Comparison of ENCODE assay signal across 9 cellular contexts in genomic region chr12:52975820-52976573, GRCh38. TPM values are rescaled to one million over a fixed set of nuclear protein-coding genes. Genes with fewer than 3 reads are reported as not detected.
DNase-seq lines count a peak whose midpoint lies in the region; ATAC-seq and TF ChIP-seq lines count a peak whose summit lies in the region.
"Had no signal": no experiment of that assay in that cellular context is flagged by ENCODE, and none has a peak within 500 bp of the region (broad histone marks: within the 10 kb centered on the region; RNA-seq: fewer than 3 reads in every experiment).

No MANE protein-coding gene starts in this region.

- intact Hi-C loops in mammary epithelial cell (cut with micrococcal nuclease), result loop anchor here (1.0 kb wide), 2 partner anchors 71 to 91 kb away; partner anchors contain the start of gene KRT8

- peak overlapping the region; percentile 86 for H3K4ac ChIP-seq in mesendoderm (ENCODE audit: low read depth, low read length)

- peak overlapping the region; percentile 97 for H3K23ac ChIP-seq in mesendoderm (ENCODE audit: low read length)

- no TSS peak for BruUV-seq in mammary epithelial cell (replicated peaks; lab: Mats Ljungman, UMichigan)

- ATAC-seq in HG03354 (IDR thresholded peaks at IDR 0.05; ENCODE audit: poor library complexity, severe bottlenecking, unreplicated experiment) (no peak), omental fat pad (ENCODE audit: low FRiP score) (no peak)
- ATAC-seq: stimulated activated naive B cell treated with anti-CD40 and anti-IgM and Interleukin-4, amounts not matched to agents 10 μg/mL and 1 μg/mL and 100 μg/mL, for 72 hours had no signal

- H3K27me3 ChIP-seq in mammary epithelial cell (ENCODE audit: insufficient read depth, low read length) (no peaks in the 10 kb centered on the region), mesendoderm (ENCODE audit: insufficient read depth, low read length, poor library complexity) (no peaks in the 10 kb centered on the region)

- no peaks in the 10 kb centered on the region for H4K20me1 ChIP-seq in mammary epithelial cell (ENCODE audit: insufficient read depth, low read length)

- H3K79me1 ChIP-seq in mesendoderm (ENCODE audit: low read length), result no peaks in the 10 kb centered on the region

- no peak overlapping the region for H2BK15ac ChIP-seq in mesendoderm (replicated peaks; ENCODE audit: low read depth)

- no peaks in the 10 kb centered on the region for H3K36me3 ChIP-seq in mammary epithelial cell (ENCODE audit: insufficient read depth, low read length)
- no peaks in the 10 kb centered on the region for H3K36me3 ChIP-seq in mesendoderm (ENCODE audit: control insufficient read depth, insufficient read depth, low read length)

- H3K18ac ChIP-seq in mesendoderm (ENCODE audit: low read length), result peak overlapping the region; percentile 57

- dilution Hi-C loops in mammary epithelial cell (cut with HindIII; ENCODE audit: low sequenced_read_pairs), result loop anchor here (25.0 kb wide), 1 partner anchor 589 kb away; the partner anchor contains the start of gene KRT84

- no peak overlapping the region for H2AFZ ChIP-seq in mammary epithelial cell (ENCODE audit: low read depth, low read length)

- H2BK120ac ChIP-seq in mesendoderm (ENCODE audit: low read depth, low read length), result no peak overlapping the region

- H3K4me2 ChIP-seq in mammary epithelial cell (ENCODE audit: insufficient read depth, low read depth, low read length), result no peak overlapping the region
- no peak overlapping the region for H3K4me2 ChIP-seq in mesendoderm (ENCODE audit: low read length)

- peak overlapping the region; percentile 94 for H2BK5ac ChIP-seq in mesendoderm (ENCODE audit: low read length)

- no peak overlapping the region for H4K8ac ChIP-seq in mesendoderm (ENCODE audit: low read depth, low read length)

- 71% methylated on average over 9 of the region's 11 CpGs for WGBS in mammary epithelial cell (ENCODE audit: low coverage, missing lambda C conversion rate)
- WGBS in mesendoderm (ENCODE audit: extremely low coverage, insufficient coverage, low lambda C conversion rate), result no CpG with 5 or more reads among the region's 11 CpGs

- H3K4me3 ChIP-seq in mammary epithelial cell (replicated peaks in 1 of 3; ENCODE audit: insufficient read depth in 1 of 3, low read depth in 2 of 3, low read length in 3 of 3), result no peak overlapping the region
- no peak overlapping the region for H3K4me3 ChIP-seq in mesendoderm (ENCODE audit: low read length)

- no peak overlapping the region for H4K5ac ChIP-seq in mesendoderm (ENCODE audit: low read length)

- peak overlapping the region; percentile 86 for H3K56ac ChIP-seq in mesendoderm (ENCODE audit: low read length)

- H3K79me2 ChIP-seq in mammary epithelial cell (ENCODE audit: insufficient read depth, low read length) (no peaks in the 10 kb centered on the region), mesendoderm (ENCODE audit: control insufficient read depth, insufficient read depth, low read length) (no peaks in the 10 kb centered on the region)

- H3K27ac ChIP-seq in mammary epithelial cell (ENCODE audit: insufficient read depth, low read depth, low read length) (no peak overlapping the region), mesendoderm (ENCODE audit: low read depth, low read length) (peak overlapping the region; percentile 89)

- CTCF ChIA-PET in mammary epithelial cell (lab: Charles Lee; ENCODE audit: low non-redundant PET), result no interaction called here

- H3K9me3 ChIP-seq in mammary epithelial cell (replicated peaks; ENCODE audit: insufficient read depth, low read length), result no peaks in the 10 kb centered on the region

- H3K4me1 ChIP-seq in mammary epithelial cell (ENCODE audit: insufficient read depth, low read length) (peaks cover 19% of the 10 kb centered on the region), mesendoderm (ENCODE audit: control insufficient read depth, low read depth, low read length) (peaks cover 29% of the 10 kb centered on the region)

- H2AK5ac ChIP-seq in mesendoderm (ENCODE audit: low read length), result peak overlapping the region; percentile 100

- peak; percentile 31 to 50 for TF ChIP-seq CTCF in mammary epithelial cell (conservative IDR thresholded peaks at IDR 0.05 in 1 of 2, IDR thresholded peaks at IDR 0.05 in 1 of 2; ENCODE audit: extremely low read depth in 1 of 2, insufficient read depth in 1 of 2, low read depth in 1 of 2, low read length in 2 of 2)
- TF ChIP-seq CTCF in omental fat pad (IDR thresholded peaks at IDR 0.05), result no peak

- DNase-seq in Daoy (ENCODE audit: low read depth), result peak; percentile 87
- peak; percentile 68 for DNase-seq in NCI-H2029 treated with DMSO at 0.1 percent for 48 hours (lab: John Stamatoyannopoulos, UW)
- peak; percentile 25 for DNase-seq in mammary epithelial cell
- peak; percentile 94 for DNase-seq in mesendoderm
- DNase-seq in foreskin melanocyte, result no peak
- DNase-seq in omental fat pad (ENCODE audit: low spot score), result no peak
- DNase-seq in NCI-H2171 (lab: John Stamatoyannopoulos, UW), result no peak
- DNase-seq: stimulated activated naive B cell treated with anti-CD40 and anti-IgM and Interleukin-4, amounts not matched to agents 10 μg/mL and 1 μg/mL and 100 μg/mL, for 72 hours had no signal

- H3K9ac ChIP-seq in mammary epithelial cell (ENCODE audit: insufficient read depth, low read length) (no peak overlapping the region), mesendoderm (ENCODE audit: low read length) (peak overlapping the region; percentile 45)

- in situ Hi-C loops in mammary epithelial cell (cut with MboI; ENCODE audit: low sequenced_read_pairs in 2 of 2), result loop anchor here (5.0 to 25.0 kb wide), 4 partner anchors 89 to 614 kb away; partner anchors contain the start of genes KRT84 (in 1 of the 2) and KRT85 (in 1 of the 2)

RNA-seq across cellular contexts. Expression of gene KRT18, which starts 27.1 kb away (rescaled TPM):
- 1,090 and 1,158 TPM in 2 replicates for total RNA-seq in Daoy (2014; rRNA removed; shearing (Covaris generic))
- 100 to 1,000 TPM; 175 to 187 TPM for total RNA-seq in mammary epithelial cell
- polyA plus RNA-seq in mammary epithelial cell, result 380 TPM
- polyA minus RNA-seq in mammary epithelial cell, result 709 TPM
- polyA plus RNA-seq in mesendoderm (2013, experiment 1 of 2), result 373 TPM
- 379 TPM for polyA plus RNA-seq in mesendoderm (2013, experiment 2 of 2)
- total RNA-seq in omental fat pad, result 1,000 to 10,000 TPM in 1 of 4 donors, 100 to 1,000 TPM in 2, 10 to 100 TPM in 1; 12.1 to 2,005 (median 376) TPM

RNA-seq across cellular contexts. Expression of gene EIF4B, which starts 30.3 kb away (rescaled TPM):
- total RNA-seq in Daoy (2014; rRNA removed; shearing (Covaris generic)), result 650 and 689 TPM in 2 replicates
- total RNA-seq in mammary epithelial cell (100 to 1,000 TPM; 350 to 850 TPM), omental fat pad (100 to 1,000 TPM; 449 to 633 (median 553) TPM)
- polyA plus RNA-seq in mammary epithelial cell, result 312 TPM
- 610 TPM for polyA minus RNA-seq in mammary epithelial cell
- 385 TPM for polyA plus RNA-seq in mesendoderm (2013, experiment 1 of 2)
- 407 TPM for polyA plus RNA-seq in mesendoderm (2013, experiment 2 of 2)

Comparison
In these comparisons a context has a peak if more than half of its experiments do, and no peak if none do; other contexts are left out.
1. DNase-seq: peak in Daoy (single experiment), NCI-H2029 treated with DMSO at 0.1 percent for 48 hours (single experiment), mammary epithelial cell (single experiment) and mesendoderm (single experiment); none in foreskin melanocyte (single experiment), omental fat pad (single experiment) and NCI-H2171 (single experiment).
2. CTCF ChIP-seq: peak in mammary epithelial cell (2 of 2); none in omental fat pad (0 of 3).